ENCODE assay signal across 13 cellular contexts in genomic region chr4:165330071-165330470, GRCh38. TPM values are rescaled to one million over a fixed set of nuclear protein-coding genes. Genes with fewer than 3 reads are reported as not detected.
A peak's percentile ranks its signal among the peaks of the same experiment; 100 is the strongest.
DNase-seq lines count a peak whose midpoint lies in the region; ATAC-seq and TF ChIP-seq lines count a peak whose summit lies in the region.
"Had no signal": no experiment of that assay in that cellular context is flagged by ENCODE, and none has a peak within 500 bp of the region (broad histone marks: within the 10 kb centered on the region; RNA-seq: fewer than 3 reads in every experiment).

No MANE protein-coding gene starts in this region.

- H3K27ac ChIP-seq in BLaER1 (no peak overlapping the region), KMS-11 (no peak overlapping the region), colonic mucosa (no peak overlapping the region), suprapubic skin (no peak overlapping the region)

- H3K27me3 Mint-ChIP-seq in mesothelial cell of epicardium (ENCODE audit: low read depth): no peaks in the 10 kb centered on the region

- peaks cover 40% of the 10 kb centered on the region for H3K36me3 ChIP-seq in BLaER1
- 0 out of 2 replicates have a peak, but pooled peaks cover 4% of the 10 kb centered on the region for H3K36me3 ChIP-seq in KMS-11 (ENCODE audit: insufficient read depth)
- peaks cover under 1% of the 10 kb centered on the region for H3K36me3 ChIP-seq in colonic mucosa
- H3K36me3 ChIP-seq in suprapubic skin: peaks cover 5% of the 10 kb centered on the region

- H3K4me2 ChIP-seq in BLaER1: peak overlapping the region; percentile 97
- H3K4me2 ChIP-seq in KMS-11: peak overlapping the region; percentile 74

- H3K4me3 ChIP-seq in BLaER1 (no peak overlapping the region), KMS-11 (IDR thresholded peaks at IDR 0.05; ENCODE audit: insufficient read depth, low read depth, low read length) (no peak overlapping the region), colonic mucosa (peak overlapping the region; percentile 93), suprapubic skin (no peak overlapping the region)

- no peak overlapping the region for H2AFZ ChIP-seq in KMS-11 (ENCODE audit: low read depth)

- peaks cover 46% of the 10 kb centered on the region for H3K4me1 Mint-ChIP-seq in mesothelial cell of epicardium

- TF ChIP-seq POLR2A in suprapubic skin (IDR thresholded peaks at IDR 0.05): no peak

- peak overlapping the region; percentile 61 for H3K4me3 Mint-ChIP-seq in mesothelial cell of epicardium

- H3K36me3 Mint-ChIP-seq in mesothelial cell of epicardium: no peaks in the 10 kb centered on the region

- H3K27me3 ChIP-seq in BLaER1: no peaks in the 10 kb centered on the region
- H3K27me3 ChIP-seq in KMS-11 (ENCODE audit: insufficient read depth, low read depth): no peaks in the 10 kb centered on the region
- no peaks in the 10 kb centered on the region for H3K27me3 ChIP-seq in colonic mucosa
- H3K27me3 ChIP-seq in suprapubic skin: no peaks in the 10 kb centered on the region

- no peaks in the 10 kb centered on the region for H3K9me3 ChIP-seq in BLaER1
- H3K9me3 ChIP-seq in colonic mucosa: no peaks in the 10 kb centered on the region
- no peaks in the 10 kb centered on the region for H3K9me3 ChIP-seq in suprapubic skin

- whole genome bisulfite sequencing in suprapubic skin: 95% methylated on average over 2 of the region's 2 CpGs

- H3K9me3 Mint-ChIP-seq in mesothelial cell of epicardium: no peaks in the 10 kb centered on the region
- H3K9me3 Mint-ChIP-seq: activated T-cell treated with anti-CD3 and anti-CD28 coated beads, Interleukin-2, amount 50 U/mL, for 4 hours had no signal

- H3K9ac ChIP-seq in BLaER1 (no peak overlapping the region), KMS-11 (no peak overlapping the region), colonic mucosa (ENCODE audit: low read depth in 2 of 2, low read length in 2 of 2) (no peak overlapping the region)

- H3K4me1 ChIP-seq in BLaER1 (peaks cover 62% of the 10 kb centered on the region), KMS-11 (ENCODE audit: low read depth, poor library complexity, severe bottlenecking) (peaks cover 60% of the 10 kb centered on the region), colonic mucosa (no peaks in the 10 kb centered on the region), suprapubic skin (peaks cover 27% of the 10 kb centered on the region)

- peak overlapping the region; percentile 76 for H3K27ac Mint-ChIP-seq in mesothelial cell of epicardium

- TF ChIP-seq EP300 in suprapubic skin (IDR thresholded peaks at IDR 0.05): no peak

- H3K79me2 ChIP-seq in KMS-11 (ENCODE audit: insufficient read depth, low read depth): peaks cover 71% of the 10 kb centered on the region

- no peak for DNase-seq in colonic mucosa
- no peak for DNase-seq in mesothelial cell of epicardium (ENCODE audit: low spot score in 2 of 2, unreplicated experiment in 2 of 2)
- no peak for DNase-seq in suprapubic skin (ENCODE audit: low spot score in 2 of 2)
- no peak for DNase-seq in Right ventricle myocardium superior
- no peak for DNase-seq in NCI-H146 treated with DMSO at 0.1 percent for 48 hours (lab: John Stamatoyannopoulos, UW; ENCODE audit: unreplicated experiment)
- no peak for DNase-seq in SK-N-DZ (ENCODE audit: low spot score)
- DNase-seq: activated T-cell treated with anti-CD3 and anti-CD28 coated beads, Interleukin-2, amount 50 U/mL, for 4 hours; COR-L47; effector memory CD4-positive, alpha-beta T cell; NCI-H524 treated with DMSO at 0.1 percent for 48 hours had no signal

- intact Hi-C loops in colonic mucosa (cut with DNase I) (no loop called here), Right ventricle myocardium superior (cut with DNase I) (no loop called here)

- peaks cover 70% of the 10 kb centered on the region for H4K20me1 ChIP-seq in BLaER1
- peaks cover 22% of the 10 kb centered on the region; the same call in 1 of the 2 replicates for H4K20me1 ChIP-seq in KMS-11 (ENCODE audit: insufficient read depth)

- ATAC-seq in Right ventricle myocardium superior (ENCODE audit: poor library complexity): no peak
- ATAC-seq: activated T-cell treated with anti-CD3 and anti-CD28 coated beads, Interleukin-2, amount 50 U/mL, for 4 hours had no signal

- TF ChIP-seq CTCF in KMS-11 (conservative IDR thresholded peaks at IDR 0.05; ENCODE audit: low read depth, low read length) (no peak), colonic mucosa (IDR thresholded peaks at IDR 0.05) (no peak), mesothelial cell of epicardium (IDR thresholded peaks at IDR 0.05; ENCODE audit: unreplicated experiment) (no peak), suprapubic skin (IDR thresholded peaks at IDR 0.05) (no peak)

RNA-seq across cellular contexts. Expression of gene MSMO1, which starts 2.6 kb away (rescaled TPM):
- 100 to 1,000 TPM in 1 of 2 donors, 10 to 100 TPM in 1; 51.7 to 290 TPM for total RNA-seq in colonic mucosa
- total RNA-seq in mesothelial cell of epicardium: 51.8 to 54.4 TPM (median 54.2 TPM) in 3 replicates
- 100 to 1,000 TPM in 3 of 4 donors, 10 to 100 TPM in 1; 48.8 to 173 (median 133) TPM for total RNA-seq in suprapubic skin
- 6.2 TPM for total RNA-seq in Right ventricle myocardium superior
- 129 and 134 TPM in 2 replicates for polyA plus RNA-seq in SK-N-DZ (2014; cell fraction: cytosol; rRNA removed)
- polyA plus RNA-seq in SK-N-DZ (2014; cell fraction: nucleus; rRNA removed): 54.2 and 64.7 TPM in 2 replicates

RNA-seq across cellular contexts. Expression of gene CPE, which starts 48.7 kb away (rescaled TPM):
- total RNA-seq in colonic mucosa: 10 to 100 TPM; 13.8 to 49.6 TPM
- total RNA-seq in mesothelial cell of epicardium: 93.8 to 105 TPM (median 94.1 TPM) in 3 replicates
- 10 to 100 TPM; 22.3 to 33.5 (median 30.9) TPM for total RNA-seq in suprapubic skin
- total RNA-seq in Right ventricle myocardium superior: 49.7 TPM
- 106 and 113 TPM in 2 replicates for polyA plus RNA-seq in SK-N-DZ (2014; cell fraction: cytosol; rRNA removed)
- 38.1 and 46.7 TPM in 2 replicates for polyA plus RNA-seq in SK-N-DZ (2014; cell fraction: nucleus; rRNA removed)
- total RNA-seq: T-helper 1 cell treated with Interleukin-12 subunit alpha and Interleukin-12 subunit beta and Interleukin-4 antibody, amounts not matched to agents 30 ng/mL and 1 ng/mL, for 36 hours had no signal
